1 cellular context compared by ENCODE assay signal in the genomic region with DNA sequence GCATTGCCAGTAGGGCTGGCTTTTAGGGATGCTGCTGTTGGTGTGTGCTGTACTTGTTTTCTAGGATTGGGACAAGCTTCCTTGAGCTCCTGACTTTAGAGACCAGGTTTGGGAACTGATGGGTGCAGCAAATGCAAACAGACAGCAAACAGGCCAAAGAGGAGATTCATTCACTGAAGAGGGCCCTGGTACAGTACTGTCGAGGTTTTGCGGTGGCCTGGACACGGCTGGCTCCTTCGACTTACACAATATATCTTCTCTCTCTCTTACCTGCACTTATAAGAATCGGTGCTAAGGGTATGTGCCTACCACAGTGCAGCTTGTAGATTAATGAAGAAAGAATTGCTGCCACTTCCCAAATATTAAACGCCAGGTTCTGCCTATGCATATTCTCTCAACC.
TF ChIP-seq lines count a peak whose summit lies in the region.

No MANE protein-coding gene starts in this region.

TF ChIP-seq in HEK293, 187 proteins besides CTCF, POLR2A, EP300 and RAD21 (continued from another document):
- TF ChIP-seq, protein P1, sequence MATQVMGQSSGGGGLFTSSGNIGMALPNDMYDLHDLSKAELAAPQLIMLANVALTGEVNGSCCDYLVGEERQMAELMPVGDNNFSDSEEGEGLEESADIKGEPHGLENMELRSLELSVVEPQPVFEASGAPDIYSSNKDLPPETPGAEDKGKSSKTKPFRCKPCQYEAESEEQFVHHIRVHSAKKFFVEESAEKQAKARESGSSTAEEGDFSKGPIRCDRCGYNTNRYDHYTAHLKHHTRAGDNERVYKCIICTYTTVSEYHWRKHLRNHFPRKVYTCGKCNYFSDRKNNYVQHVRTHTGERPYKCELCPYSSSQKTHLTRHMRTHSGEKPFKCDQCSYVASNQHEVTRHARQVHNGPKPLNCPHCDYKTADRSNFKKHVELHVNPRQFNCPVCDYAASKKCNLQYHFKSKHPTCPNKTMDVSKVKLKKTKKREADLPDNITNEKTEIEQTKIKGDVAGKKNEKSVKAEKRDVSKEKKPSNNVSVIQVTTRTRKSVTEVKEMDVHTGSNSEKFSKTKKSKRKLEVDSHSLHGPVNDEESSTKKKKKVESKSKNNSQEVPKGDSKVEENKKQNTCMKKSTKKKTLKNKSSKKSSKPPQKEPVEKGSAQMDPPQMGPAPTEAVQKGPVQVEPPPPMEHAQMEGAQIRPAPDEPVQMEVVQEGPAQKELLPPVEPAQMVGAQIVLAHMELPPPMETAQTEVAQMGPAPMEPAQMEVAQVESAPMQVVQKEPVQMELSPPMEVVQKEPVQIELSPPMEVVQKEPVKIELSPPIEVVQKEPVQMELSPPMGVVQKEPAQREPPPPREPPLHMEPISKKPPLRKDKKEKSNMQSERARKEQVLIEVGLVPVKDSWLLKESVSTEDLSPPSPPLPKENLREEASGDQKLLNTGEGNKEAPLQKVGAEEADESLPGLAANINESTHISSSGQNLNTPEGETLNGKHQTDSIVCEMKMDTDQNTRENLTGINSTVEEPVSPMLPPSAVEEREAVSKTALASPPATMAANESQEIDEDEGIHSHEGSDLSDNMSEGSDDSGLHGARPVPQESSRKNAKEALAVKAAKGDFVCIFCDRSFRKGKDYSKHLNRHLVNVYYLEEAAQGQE (tag by site-specific recombination; IDR thresholded peaks at IDR 0.05): no peak
- TF ChIP-seq ZFP41 (tag by site-specific recombination; IDR thresholded peaks at IDR 0.05; ENCODE audit: borderline replicate concordance): no peak
- no peak for TF ChIP-seq ZNF133 (tag by site-specific recombination; IDR thresholded peaks at IDR 0.05)
- TF ChIP-seq MYNN (tag by site-specific recombination; IDR thresholded peaks at IDR 0.05; ENCODE audit: borderline replicate concordance): no peak
TF ChIP-seq in HEK293: peak in this region for 0.
